Comparison of ENCODE assay signal across 1 cellular context in the genomic region with DNA sequence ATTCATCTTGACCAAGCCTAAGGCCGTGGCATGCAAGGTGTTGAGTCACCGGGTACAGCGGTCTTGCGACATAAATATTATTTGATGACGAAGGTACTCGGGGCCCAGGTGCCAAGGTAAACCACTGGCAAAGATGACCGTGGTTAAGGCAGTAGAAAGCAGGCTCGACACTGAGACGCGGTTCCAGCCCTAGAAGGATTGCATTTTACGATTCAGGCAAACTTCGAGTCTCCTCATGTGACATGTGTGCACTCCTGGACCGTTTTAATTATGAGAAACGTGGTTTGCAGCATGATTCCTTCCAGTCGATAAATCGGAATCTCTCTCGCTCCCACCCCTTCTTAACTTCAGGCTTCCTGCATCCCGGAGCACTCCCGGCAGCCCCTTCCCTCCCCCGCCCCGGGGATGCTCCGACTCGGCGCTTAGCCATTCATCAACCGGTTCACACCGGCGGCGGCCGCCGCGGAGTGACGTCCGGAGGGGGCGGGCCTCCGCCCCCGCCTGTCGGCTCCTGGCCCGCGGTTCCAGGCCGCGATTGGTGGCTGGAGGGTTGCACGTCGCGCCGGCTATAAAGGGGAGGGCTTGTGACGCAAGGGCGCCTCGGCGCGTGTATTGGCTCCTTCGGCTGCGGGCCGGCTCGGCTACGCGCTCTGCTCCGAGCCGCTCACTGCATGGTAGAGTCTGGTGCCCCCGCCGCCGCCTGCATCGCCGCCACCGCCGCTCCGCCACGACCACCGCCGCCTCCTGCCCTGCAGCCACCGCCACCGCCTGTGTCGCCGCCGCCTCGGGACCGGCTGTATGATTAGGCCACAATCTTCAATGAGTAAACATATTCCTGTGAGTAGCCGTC.
TF ChIP-seq lines count a peak whose summit lies in the region.

LOC128125822 (plus strand) TSS at position 598 of the 850 bp plus-strand sequence.
PTP4A1 (plus strand) TSS at position 598 of the 850 bp plus-strand sequence. CDS start 4,401 bp downstream, outside the sequence.

TF ChIP-seq in HepG2, 621 proteins besides CTCF, POLR2A, EP300 and RAD21 (continued from another document and continues in another):
- no peak for TF ChIP-seq CSRNP2 (CRISPR knock-in tag; conservative IDR thresholded peaks at IDR 0.05; ENCODE audit: low read depth)
- peak; percentile 27; the same call in 1 of the 2 replicates for TF ChIP-seq ZNF816 (CRISPR knock-in tag; IDR thresholded peaks at IDR 0.05; ENCODE audit: borderline replicate concordance)
- TF ChIP-seq ZNF841 (CRISPR knock-in tag; IDR thresholded peaks at IDR 0.05; ENCODE audit: borderline replicate concordance): no peak
- TF ChIP-seq PHF8 (CRISPR knock-in tag; IDR thresholded peaks at IDR 0.05): no peak; the same call in 1 of the 2 replicates
- TF ChIP-seq ZSCAN5A (CRISPR knock-in tag; IDR thresholded peaks at IDR 0.05; ENCODE audit: borderline replicate concordance): no peak; the same call in 1 of the 2 replicates
- TF ChIP-seq GPBP1L1 (CRISPR knock-in tag; IDR thresholded peaks at IDR 0.05): no peak
- TF ChIP-seq SNAPC5 (CRISPR knock-in tag; IDR thresholded peaks at IDR 0.05; ENCODE audit: borderline replicate concordance): peak; percentile 91; the same call in 1 of the 2 replicates
- TF ChIP-seq, protein P1, sequence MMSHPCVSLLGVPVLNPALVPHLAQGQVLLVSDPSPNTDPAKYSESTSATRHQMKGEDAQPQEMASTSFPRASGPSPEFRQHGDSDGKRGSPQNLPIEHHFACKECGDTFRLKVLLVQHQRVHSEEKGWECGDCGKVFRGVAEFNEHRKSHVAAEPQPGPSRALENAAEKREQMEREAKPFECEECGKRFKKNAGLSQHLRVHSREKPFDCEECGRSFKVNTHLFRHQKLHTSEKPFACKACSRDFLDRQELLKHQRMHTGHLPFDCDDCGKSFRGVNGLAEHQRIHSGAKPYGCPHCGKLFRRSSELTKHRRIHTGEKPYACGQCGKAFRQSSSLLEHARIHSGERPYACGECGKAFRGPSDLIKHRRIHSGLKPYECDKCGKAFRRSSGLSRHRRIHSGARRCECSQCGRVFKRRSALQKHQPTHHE (CRISPR knock-in tag; IDR thresholded peaks at IDR 0.05; ENCODE audit: borderline replicate concordance): no peak
- TF ChIP-seq NR2C2 (CRISPR knock-in tag; IDR thresholded peaks at IDR 0.05; ENCODE audit: borderline replicate concordance): peak; percentile 56; the same call in 1 of the 2 replicates
- no peak for TF ChIP-seq FOXM1 (CRISPR knock-in tag; IDR thresholded peaks at IDR 0.05)
- TF ChIP-seq, protein P2, sequence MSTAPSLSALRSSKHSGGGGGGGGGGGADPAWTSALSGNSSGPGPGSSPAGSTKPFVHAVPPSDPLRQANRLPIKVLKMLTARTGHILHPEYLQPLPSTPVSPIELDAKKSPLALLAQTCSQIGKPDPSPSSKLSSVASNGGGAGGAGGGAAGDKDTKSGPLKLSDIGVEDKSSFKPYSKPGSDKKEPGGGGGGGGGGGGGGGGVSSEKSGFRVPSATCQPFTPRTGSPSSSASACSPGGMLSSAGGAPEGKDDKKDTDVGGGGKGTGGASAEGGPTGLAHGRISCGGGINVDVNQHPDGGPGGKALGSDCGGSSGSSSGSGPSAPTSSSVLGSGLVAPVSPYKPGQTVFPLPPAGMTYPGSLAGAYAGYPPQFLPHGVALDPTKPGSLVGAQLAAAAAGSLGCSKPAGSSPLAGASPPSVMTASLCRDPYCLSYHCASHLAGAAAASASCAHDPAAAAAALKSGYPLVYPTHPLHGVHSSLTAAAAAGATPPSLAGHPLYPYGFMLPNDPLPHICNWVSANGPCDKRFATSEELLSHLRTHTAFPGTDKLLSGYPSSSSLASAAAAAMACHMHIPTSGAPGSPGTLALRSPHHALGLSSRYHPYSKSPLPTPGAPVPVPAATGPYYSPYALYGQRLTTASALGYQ (CRISPR knock-in tag; IDR thresholded peaks at IDR 0.05): no peak; the same call in 1 of the 2 replicates
- TF ChIP-seq XRCC5 (optimal IDR thresholded peaks at IDR 0.05; ENCODE audit: low read length): no peak
- TF ChIP-seq GTF2F1 (IDR thresholded peaks at IDR 0.05; ENCODE audit: low read length): peak; percentile 85; the same call in 1 of the 2 replicates
- TF ChIP-seq RARG (CRISPR knock-in tag; IDR thresholded peaks at IDR 0.05; ENCODE audit: low read depth): no peak; the same call in 1 of the 2 replicates
- no peak for TF ChIP-seq FOXA1 (IDR thresholded peaks at IDR 0.05)
- peak; percentile 43 for TF ChIP-seq FOXA1 (CRISPR knock-in tag; IDR thresholded peaks at IDR 0.05)
- no peak for TF ChIP-seq CHD4 (IDR thresholded peaks at IDR 0.05; ENCODE audit: borderline replicate concordance, low read length)
- peak; percentile 51; the same call in 1 of the 2 replicates for TF ChIP-seq MYC (CRISPR knock-in tag; IDR thresholded peaks at IDR 0.05; ENCODE audit: borderline replicate concordance)
- no peak; the same call in 1 of the 2 replicates for TF ChIP-seq JDP2 (CRISPR knock-in tag; IDR thresholded peaks at IDR 0.05; ENCODE audit: borderline replicate concordance)
- no peak for TF ChIP-seq U2AF1 (optimal IDR thresholded peaks at IDR 0.05; ENCODE audit: low read depth, low read length)
- TF ChIP-seq, protein P3, sequence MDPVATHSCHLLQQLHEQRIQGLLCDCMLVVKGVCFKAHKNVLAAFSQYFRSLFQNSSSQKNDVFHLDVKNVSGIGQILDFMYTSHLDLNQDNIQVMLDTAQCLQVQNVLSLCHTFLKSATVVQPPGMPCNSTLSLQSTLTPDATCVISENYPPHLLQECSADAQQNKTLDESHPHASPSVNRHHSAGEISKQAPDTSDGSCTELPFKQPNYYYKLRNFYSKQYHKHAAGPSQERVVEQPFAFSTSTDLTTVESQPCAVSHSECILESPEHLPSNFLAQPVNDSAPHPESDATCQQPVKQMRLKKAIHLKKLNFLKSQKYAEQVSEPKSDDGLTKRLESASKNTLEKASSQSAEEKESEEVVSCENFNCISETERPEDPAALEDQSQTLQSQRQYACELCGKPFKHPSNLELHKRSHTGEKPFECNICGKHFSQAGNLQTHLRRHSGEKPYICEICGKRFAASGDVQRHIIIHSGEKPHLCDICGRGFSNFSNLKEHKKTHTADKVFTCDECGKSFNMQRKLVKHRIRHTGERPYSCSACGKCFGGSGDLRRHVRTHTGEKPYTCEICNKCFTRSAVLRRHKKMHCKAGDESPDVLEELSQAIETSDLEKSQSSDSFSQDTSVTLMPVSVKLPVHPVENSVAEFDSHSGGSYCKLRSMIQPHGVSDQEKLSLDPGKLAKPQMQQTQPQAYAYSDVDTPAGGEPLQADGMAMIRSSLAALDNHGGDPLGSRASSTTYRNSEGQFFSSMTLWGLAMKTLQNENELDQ (CRISPR knock-in tag; IDR thresholded peaks at IDR 0.05; ENCODE audit: borderline replicate concordance): no peak
- TF ChIP-seq ZBTB40 (IDR thresholded peaks at IDR 0.05): no peak
- no peak; the same call in none of the 2 replicates for TF ChIP-seq ZBTB40 (CRISPR knock-in tag; IDR thresholded peaks at IDR 0.05)
- no peak for TF ChIP-seq THRA (CRISPR knock-in tag; IDR thresholded peaks at IDR 0.05; ENCODE audit: borderline replicate concordance)
- 0 out of 2 replicates have a peak, but pooled peaks have one; percentile 18 for TF ChIP-seq ZNF556 (CRISPR knock-in tag; IDR thresholded peaks at IDR 0.05; ENCODE audit: borderline replicate concordance)
- TF ChIP-seq, protein P4, sequence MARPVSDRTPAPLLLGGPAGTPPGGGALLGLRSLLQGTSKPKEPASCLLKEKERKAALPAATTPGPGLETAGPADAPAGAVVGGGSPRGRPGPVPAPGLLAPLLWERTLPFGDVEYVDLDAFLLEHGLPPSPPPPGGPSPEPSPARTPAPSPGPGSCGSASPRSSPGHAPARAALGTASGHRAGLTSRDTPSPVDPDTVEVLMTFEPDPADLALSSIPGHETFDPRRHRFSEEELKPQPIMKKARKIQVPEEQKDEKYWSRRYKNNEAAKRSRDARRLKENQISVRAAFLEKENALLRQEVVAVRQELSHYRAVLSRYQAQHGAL (CRISPR knock-in tag; IDR thresholded peaks at IDR 0.05; ENCODE audit: not compliant biosample characterization): no peak
